ENCODE assay signal across 18 cellular contexts in the genomic region with DNA sequence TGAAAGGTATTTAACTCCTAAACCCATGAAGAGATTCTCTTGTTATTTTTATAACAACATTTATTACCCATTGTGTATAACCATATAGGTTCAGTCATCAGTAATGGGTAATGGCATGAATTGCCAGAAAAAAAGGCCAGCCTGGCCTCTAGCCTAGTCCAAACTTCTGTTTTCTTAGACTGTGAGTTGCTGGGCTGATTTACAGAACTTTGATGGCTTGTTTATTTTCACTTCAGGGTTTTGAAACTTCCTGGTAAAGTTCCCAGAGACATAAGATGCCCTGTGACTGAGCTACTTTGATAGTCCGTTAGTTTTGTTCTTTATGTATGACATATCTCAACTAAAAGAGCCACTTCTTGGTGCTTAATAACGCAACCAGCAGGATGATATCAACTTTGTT.
DNase-seq lines count a peak whose midpoint lies in the region; ATAC-seq and TF ChIP-seq lines count a peak whose summit lies in the region.
"Had no signal": no experiment of that assay in that cellular context is flagged by ENCODE, and none has a peak within 500 bp of the region (broad histone marks: within the 10 kb centered on the region; RNA-seq: fewer than 3 reads in every experiment).

No MANE protein-coding gene starts in this region.

- CTCF ChIA-PET in GM10248 (lab: Yijun Ruan, JAX): no interaction called here

- no peaks in the 10 kb centered on the region for H3K4me1 Mint-ChIP-seq in glutamatergic neuron (ENCODE audit: low read depth, unreplicated experiment)
- H3K4me1 Mint-ChIP-seq: activated T-helper 17 cell treated with anti-CD3 and anti-CD28 coated beads, Interleukin-2, amount 50 U/mL, for 72 hours had no signal

- H3K4me3 ChIP-seq in astrocyte of the spinal cord (ENCODE audit: low read depth, low read length): no peak overlapping the region
- H3K4me3 ChIP-seq: adrenal gland had no signal

- no peaks in the 10 kb centered on the region for H3K36me3 Mint-ChIP-seq in glutamatergic neuron (ENCODE audit: unreplicated experiment)

- H3K4me3 Mint-ChIP-seq in glutamatergic neuron (ENCODE audit: unreplicated experiment): no peak overlapping the region
- H3K4me3 Mint-ChIP-seq: activated T-helper 17 cell treated with anti-CD3 and anti-CD28 coated beads, Interleukin-2, amount 50 U/mL, for 72 hours; T-helper 1 cell treated with Interleukin-12 subunit alpha and Interleukin-12 subunit beta and Interleukin-4 antibody, amounts not matched to agents 30 μg/mL and 1 μg/mL, for 36 hours had no signal

- in situ Hi-C loops in Caki2 (cut with HindIII; ENCODE audit: low pct_unique_long_range_greater_than_20kb, low sequenced_read_pairs): no loop called here
- in situ Hi-C loops in astrocyte of the spinal cord (cut with HindIII; ENCODE audit: low sequenced_read_pairs): no loop called here

- no peak overlapping the region for H3K27ac Mint-ChIP-seq in glutamatergic neuron (ENCODE audit: unreplicated experiment)
- H3K27ac Mint-ChIP-seq: activated T-helper 17 cell treated with anti-CD3 and anti-CD28 coated beads, Interleukin-2, amount 50 U/mL, for 72 hours; T-helper 1 cell treated with Interleukin-12 subunit alpha and Interleukin-12 subunit beta and Interleukin-4 antibody, amounts not matched to agents 30 μg/mL and 1 μg/mL, for 36 hours had no signal

- intact Hi-C loops in left colon (cut with DNase I, micrococcal nuclease): no loop called here

- TF ChIP-seq CTCF in astrocyte of the spinal cord (IDR thresholded peaks at IDR 0.05; ENCODE audit: low read depth, low read length) (no peak), glutamatergic neuron (IDR thresholded peaks at IDR 0.05; ENCODE audit: partially characterized antibody, unreplicated experiment) (no peak), GM10248 (IDR thresholded peaks at IDR 0.05; ENCODE audit: control extremely low read depth, extremely low read depth, low read depth, missing control alignments) (no peak)

- H3K9me3 Mint-ChIP-seq in glutamatergic neuron (ENCODE audit: unreplicated experiment): no peaks in the 10 kb centered on the region
- H3K9me3 Mint-ChIP-seq: activated T-helper 17 cell treated with anti-CD3 and anti-CD28 coated beads, Interleukin-2, amount 50 U/mL, for 72 hours; T-helper 1 cell treated with Interleukin-12 subunit alpha and Interleukin-12 subunit beta and Interleukin-4 antibody, amounts not matched to agents 30 μg/mL and 1 μg/mL, for 36 hours had no signal

- peak; percentile 94 for ATAC-seq in left lobe of liver
- ATAC-seq in GM19467 (IDR thresholded peaks at IDR 0.05; ENCODE audit: unreplicated experiment): no peak
- no peak for ATAC-seq in left colon
- ATAC-seq: activated T-helper 17 cell treated with anti-CD3 and anti-CD28 coated beads, Interleukin-2, amount 50 U/mL, for 72 hours; Right ventricle myocardium inferior; sciatic nerve had no signal

- no peaks in the 10 kb centered on the region for H3K27me3 Mint-ChIP-seq in glutamatergic neuron (ENCODE audit: unreplicated experiment)

- POLR2A ChIA-PET in GM10248 (lab: Yijun Ruan, JAX): no interaction called here

- DNase-seq in Caki2 (ENCODE audit: low read depth) (peak; percentile 5), M059J (ENCODE audit: low read depth) (peak; percentile 89), astrocyte of the spinal cord (ENCODE audit: low read depth, low spot score) (peak; percentile 58), left lobe of liver (ENCODE audit: low spot score) (peak; percentile 59), glutamatergic neuron (no peak), GM10248 (ENCODE audit: extremely low spot score) (no peak), left colon (no peak)
- DNase-seq: activated CD4-positive, CD25-positive, alpha-beta regulatory T cell; adrenal gland; BE2C; kidney glomerular epithelial cell; NCI-H1436; nucleus accumbens had no signal

Comparison
In these comparisons a context has a peak if more than half of its experiments do, and no peak if none do; other contexts are left out.
1. DNase-seq: peak in Caki2 (single experiment), M059J (single experiment), astrocyte of the spinal cord (single experiment) and left lobe of liver (single experiment); none in glutamatergic neuron (single experiment), GM10248 (single experiment) and left colon (0 of 2).